ENCODE assay signal across 1 cellular context in genomic region chr1:29227511-29227910, GRCh38.
A peak's percentile ranks its signal among the peaks of the same experiment; 100 is the strongest.
TF ChIP-seq lines count a peak whose summit lies in the region.

No MANE protein-coding gene starts in this region.

TF ChIP-seq in H1, 55 proteins besides CTCF, POLR2A, EP300 and RAD21:
- peak; percentile 52; the same call in 1 of the 2 replicates for TF ChIP-seq TBP (IDR thresholded peaks at IDR 0.05; ENCODE audit: low read depth, low read length)
- no peak for TF ChIP-seq KDM5A (IDR thresholded peaks at IDR 0.05; ENCODE audit: low read length)
- peak; percentile 60; the same call in 1 of the 2 replicates for TF ChIP-seq TAF1 (IDR thresholded peaks at IDR 0.05; ENCODE audit: low read depth, low read length)
